36 cellular contexts compared by ENCODE assay signal in the genomic region with DNA sequence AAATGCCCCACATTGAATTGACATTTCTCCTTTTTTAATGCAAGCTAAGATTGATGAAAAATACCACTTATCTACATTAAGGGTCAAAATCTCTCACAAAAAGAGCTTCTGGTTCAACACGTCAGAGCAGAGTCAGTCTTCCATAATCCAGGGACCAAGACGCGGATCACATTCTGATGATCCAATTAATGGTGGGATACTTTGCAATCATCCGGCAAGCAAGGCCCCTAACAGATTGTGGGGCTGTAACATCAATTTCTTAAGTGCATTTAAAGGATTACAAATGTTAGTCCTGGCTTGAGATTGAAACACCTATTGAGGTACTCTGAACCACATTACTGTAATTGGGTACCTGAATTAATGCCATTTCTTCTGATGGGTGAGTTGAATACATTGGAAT.
"Had no signal": no experiment of that assay in that cellular context is flagged by ENCODE, and none has a peak within 500 bp of the region (broad histone marks: within the 10 kb centered on the region; RNA-seq: fewer than 3 reads in every experiment).

No MANE protein-coding gene starts in this region.

- H3K36me3 Mint-ChIP-seq: activated CD4-positive, alpha-beta memory T cell treated with anti-CD3 and anti-CD28 coated beads for 36 hours; activated naive CD4-positive, alpha-beta T cell treated with anti-CD3 and anti-CD28 coated beads, Interleukin-2, amount 10 ng/mL, durations not matched to agents 7 days and 5 days; activated naive CD4-positive, alpha-beta T cell treated with anti-CD3 and anti-CD28 coated beads, Interleukin-2, amount 50 U/mL, for 24 hours; activated naive CD8-positive, alpha-beta T cell; activated naive CD8-positive, alpha-beta T cell treated with anti-CD3 and anti-CD28 coated beads, Interleukin-2, amount 10 ng/mL, durations not matched to agents 7 days and 5 days; WTC11 had no signal

- H3K27ac Mint-ChIP-seq: activated CD4-positive, alpha-beta memory T cell treated with anti-CD3 and anti-CD28 coated beads for 36 hours; activated CD4-positive, alpha-beta T cell treated with anti-CD3 and anti-CD28 coated beads for 36 hours; activated CD4-positive, alpha-beta T cell treated with anti-CD3 and anti-CD28 coated beads, Interleukin-2, amount 10 ng/mL, durations not matched to agents 7 days and 5 days; activated CD8-positive, alpha-beta T cell treated with anti-CD3 and anti-CD28 coated beads for 36 hours; activated naive CD4-positive, alpha-beta T cell treated with anti-CD3 and anti-CD28 coated beads, Interleukin-2, amount 10 ng/mL, durations not matched to agents 7 days and 5 days; activated naive CD4-positive, alpha-beta T cell treated with anti-CD3 and anti-CD28 coated beads, Interleukin-2, amount 50 U/mL, for 24 hours; activated naive CD8-positive, alpha-beta T cell; activated naive CD8-positive, alpha-beta T cell treated with anti-CD3 and anti-CD28 coated beads, Interleukin-2, amount 10 ng/mL, durations not matched to agents 7 days and 5 days; activated naive CD8-positive, alpha-beta T cell treated with anti-CD3 and anti-CD28 coated beads, Interleukin-2, amount 50 U/mL, for 24 hours; activated T-cell treated with anti-CD3 and anti-CD28 coated beads, Interleukin-2, amount 50 U/mL, for 72 hours; activated T-helper 2 cell treated with anti-CD3 and anti-CD28 coated beads, Interferon-gamma antibody, Interleukin-2, Interleukin-4, amounts not matched to agents 10 μg/mL and 5 μg/mL and 100 μg/mL, durations not matched to agents 14 hours and 24 hours and 36 hours; brain; T-helper 2 cell treated with Interferon-gamma antibody and Interleukin-4, amounts not matched to agents 5 μg/mL and 100 μg/mL, for 36 hours; WTC11 had no signal

- H3K9me3 Mint-ChIP-seq: activated CD4-positive, alpha-beta T cell treated with anti-CD3 and anti-CD28 coated beads, Interleukin-2, amount 10 ng/mL, durations not matched to agents 7 days and 5 days; activated CD8-positive, alpha-beta T cell treated with anti-CD3 and anti-CD28 coated beads for 36 hours; activated naive CD4-positive, alpha-beta T cell treated with anti-CD3 and anti-CD28 coated beads, Interleukin-2, amount 10 ng/mL, durations not matched to agents 7 days and 5 days; activated naive CD4-positive, alpha-beta T cell treated with anti-CD3 and anti-CD28 coated beads, Interleukin-2, amount 50 U/mL, for 24 hours; activated naive CD8-positive, alpha-beta T cell treated with anti-CD3 and anti-CD28 coated beads, Interleukin-2, amount 10 ng/mL, durations not matched to agents 7 days and 5 days; activated T-helper 2 cell treated with anti-CD3 and anti-CD28 coated beads, Interferon-gamma antibody, Interleukin-2, Interleukin-4, amounts not matched to agents 10 μg/mL and 5 μg/mL and 100 μg/mL, durations not matched to agents 14 hours and 24 hours and 36 hours; T-helper 2 cell treated with Interferon-gamma antibody and Interleukin-4, amounts not matched to agents 5 μg/mL and 100 μg/mL, for 36 hours had no signal

- H3K9me3 ChIP-seq: ascending aorta, colonic mucosa had no signal

- H3K27me3 Mint-ChIP-seq: activated CD4-positive, alpha-beta memory T cell treated with anti-CD3 and anti-CD28 coated beads for 36 hours; activated CD4-positive, alpha-beta T cell treated with anti-CD3 and anti-CD28 coated beads for 36 hours; activated CD4-positive, alpha-beta T cell treated with anti-CD3 and anti-CD28 coated beads, Interleukin-2, amount 10 ng/mL, durations not matched to agents 7 days and 5 days; activated CD8-positive, alpha-beta T cell treated with anti-CD3 and anti-CD28 coated beads for 36 hours; activated naive CD4-positive, alpha-beta T cell treated with anti-CD3 and anti-CD28 coated beads, Interleukin-2, amount 10 ng/mL, durations not matched to agents 7 days and 5 days; activated naive CD4-positive, alpha-beta T cell treated with anti-CD3 and anti-CD28 coated beads, Interleukin-2, amount 50 U/mL, for 24 hours; activated naive CD8-positive, alpha-beta T cell; activated naive CD8-positive, alpha-beta T cell treated with anti-CD3 and anti-CD28 coated beads, Interleukin-2, amount 10 ng/mL, durations not matched to agents 7 days and 5 days; activated naive CD8-positive, alpha-beta T cell treated with anti-CD3 and anti-CD28 coated beads, Interleukin-2, amount 50 U/mL, for 24 hours; central memory CD8-positive, alpha-beta T cell had no signal

- H3K4me3 ChIP-seq: ascending aorta, cardiac muscle cell, colonic mucosa had no signal

- H3K4me3 Mint-ChIP-seq: activated CD4-positive, alpha-beta memory T cell treated with anti-CD3 and anti-CD28 coated beads for 36 hours; activated CD4-positive, alpha-beta T cell treated with anti-CD3 and anti-CD28 coated beads for 36 hours; activated CD4-positive, alpha-beta T cell treated with anti-CD3 and anti-CD28 coated beads, Interleukin-2, amount 10 ng/mL, durations not matched to agents 7 days and 5 days; activated CD8-positive, alpha-beta T cell treated with anti-CD3 and anti-CD28 coated beads for 36 hours; activated naive CD4-positive, alpha-beta T cell treated with anti-CD3 and anti-CD28 coated beads, Interleukin-2, amount 10 ng/mL, durations not matched to agents 7 days and 5 days; activated naive CD4-positive, alpha-beta T cell treated with anti-CD3 and anti-CD28 coated beads, Interleukin-2, amount 50 U/mL, for 24 hours; activated naive CD8-positive, alpha-beta T cell; activated naive CD8-positive, alpha-beta T cell treated with anti-CD3 and anti-CD28 coated beads, Interleukin-2, amount 10 ng/mL, durations not matched to agents 7 days and 5 days; activated naive CD8-positive, alpha-beta T cell treated with anti-CD3 and anti-CD28 coated beads, Interleukin-2, amount 50 U/mL, for 24 hours; activated T-cell treated with anti-CD3 and anti-CD28 coated beads, Interleukin-2, amount 50 U/mL, for 4 hours; activated T-cell treated with anti-CD3 and anti-CD28 coated beads, Interleukin-2, amount 50 U/mL, for 72 hours; brain; central memory CD8-positive, alpha-beta T cell; T-helper 2 cell treated with Interferon-gamma antibody and Interleukin-4, amounts not matched to agents 5 μg/mL and 100 μg/mL, for 36 hours; WTC11 had no signal

- H3K27ac ChIP-seq: ascending aorta, cardiac muscle cell, colonic mucosa, VCaP had no signal

- H3K4me1 Mint-ChIP-seq: activated CD4-positive, alpha-beta T cell treated with anti-CD3 and anti-CD28 coated beads for 36 hours; activated CD4-positive, alpha-beta T cell treated with anti-CD3 and anti-CD28 coated beads, Interleukin-2, amount 10 ng/mL, durations not matched to agents 7 days and 5 days; activated naive CD4-positive, alpha-beta T cell treated with anti-CD3 and anti-CD28 coated beads, Interleukin-2, amount 10 ng/mL, durations not matched to agents 7 days and 5 days; activated naive CD4-positive, alpha-beta T cell treated with anti-CD3 and anti-CD28 coated beads, Interleukin-2, amount 50 U/mL, for 24 hours; activated naive CD8-positive, alpha-beta T cell treated with anti-CD3 and anti-CD28 coated beads, Interleukin-2, amount 10 ng/mL, durations not matched to agents 7 days and 5 days; activated naive CD8-positive, alpha-beta T cell treated with anti-CD3 and anti-CD28 coated beads, Interleukin-2, amount 50 U/mL, for 24 hours; brain; central memory CD8-positive, alpha-beta T cell had no signal

- DNase-seq: activated CD4-positive, alpha-beta memory T cell treated with anti-CD3 and anti-CD28 coated beads for 36 hours; activated CD4-positive, alpha-beta T cell treated with anti-CD3 and anti-CD28 coated beads for 1 hour; activated CD4-positive, alpha-beta T cell treated with anti-CD3 and anti-CD28 coated beads for 36 hours; activated CD4-positive, alpha-beta T cell treated with anti-CD3 and anti-CD28 coated beads for 48 hours; activated CD4-positive, alpha-beta T cell treated with anti-CD3 and anti-CD28 coated beads, Interleukin-2, amount 10 ng/mL, durations not matched to agents 7 days and 5 days; activated CD4-positive, CD25-positive, alpha-beta regulatory T cell; activated CD8-positive, alpha-beta memory T cell treated with anti-CD3 and anti-CD28 coated beads, Interleukin-2, amount 50 U/mL, for 4 hours; activated CD8-positive, alpha-beta T cell treated with anti-CD3 and anti-CD28 coated beads for 36 hours; activated effector memory CD4-positive, alpha-beta T cell treated with Interleukin-2 at 50 U/mL for 16 hours; activated gamma-delta T cell; activated naive CD4-positive, alpha-beta T cell treated with anti-CD3 and anti-CD28 coated beads, Interleukin-2, amount 10 ng/mL, durations not matched to agents 7 days and 5 days; activated naive CD4-positive, alpha-beta T cell treated with Interleukin-2 at 50 U/mL for 16 hours; activated naive CD8-positive, alpha-beta T cell treated with anti-CD3 and anti-CD28 coated beads, Interleukin-2, amount 10 ng/mL, durations not matched to agents 7 days and 5 days; activated naive CD8-positive, alpha-beta T cell treated with anti-CD3 and anti-CD28 coated beads, Interleukin-2, amount 50 U/mL, for 24 hours; activated T-cell treated with anti-CD3 and anti-CD28 coated beads for 4 hours; activated T-cell treated with anti-CD3 and anti-CD28 coated beads, Interleukin-2, amount 50 U/mL, for 1 hour; activated T-cell treated with anti-CD3 and anti-CD28 coated beads, Interleukin-2, amount 50 U/mL, for 4 hours; activated T-cell treated with anti-CD3 and anti-CD28 coated beads, Interleukin-2, amount 50 U/mL, for 72 hours; amygdala; anterior cingulate cortex; caudate nucleus; cerebellar nuclear complex; colonic mucosa; T-helper 2 cell; T-helper 9 cell had no signal

- ATAC-seq: activated CD4-positive, alpha-beta T cell treated with anti-CD3 and anti-CD28 coated beads for 36 hours; activated CD4-positive, CD25-positive, alpha-beta regulatory T cell treated with anti-CD3 and anti-CD28 coated beads, Interleukin-2, amount 50 U/mL, for 24 hours; activated CD8-positive, alpha-beta T cell treated with anti-CD3 and anti-CD28 coated beads for 36 hours; activated naive CD8-positive, alpha-beta T cell treated with anti-CD3 and anti-CD28 coated beads, Interleukin-2, amount 50 U/mL, for 24 hours; activated T-cell treated with anti-CD3 and anti-CD28 coated beads, Interleukin-2, amount 50 U/mL, for 4 hours; activated T-cell treated with anti-CD3 and anti-CD28 coated beads, Interleukin-2, amount 50 U/mL, for 72 hours; WTC11 had no signal

- H3K27me3 ChIP-seq: ascending aorta, cardiac muscle cell, colonic mucosa had no signal

- H3K36me3 ChIP-seq: ascending aorta, cardiac muscle cell, colonic mucosa had no signal
